1 cellular context compared by ENCODE assay signal in genomic region chr5:180467576-180467975, GRCh38.
TF ChIP-seq lines count a peak whose summit lies in the region.

No MANE protein-coding gene starts in this region.

TF ChIP-seq in H1, 55 proteins besides CTCF, POLR2A, EP300 and RAD21:
- TF ChIP-seq, protein P1, sequence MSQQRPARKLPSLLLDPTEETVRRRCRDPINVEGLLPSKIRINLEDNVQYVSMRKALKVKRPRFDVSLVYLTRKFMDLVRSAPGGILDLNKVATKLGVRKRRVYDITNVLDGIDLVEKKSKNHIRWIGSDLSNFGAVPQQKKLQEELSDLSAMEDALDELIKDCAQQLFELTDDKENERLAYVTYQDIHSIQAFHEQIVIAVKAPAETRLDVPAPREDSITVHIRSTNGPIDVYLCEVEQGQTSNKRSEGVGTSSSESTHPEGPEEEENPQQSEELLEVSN (IDR thresholded peaks at IDR 0.05): no peak
- TF ChIP-seq JUN (IDR thresholded peaks at IDR 0.05; ENCODE audit: low read depth, low read length): no peak
- no peak for TF ChIP-seq CEBPB (IDR thresholded peaks at IDR 0.05; ENCODE audit: low read depth, low read length)
